8 cellular contexts compared by ENCODE assay signal in genomic region chr22:37562049-37562784, GRCh38. TPM values are rescaled to one million over a fixed set of nuclear protein-coding genes. Genes with fewer than 3 reads are reported as not detected.
DNase-seq lines count a peak whose midpoint lies in the region; ATAC-seq, FAIRE-seq and TF ChIP-seq lines count a peak whose summit lies in the region.

No MANE protein-coding gene starts in this region.

- peak overlapping the region; percentile 69 for H3K18ac ChIP-seq in neuronal stem cell (ENCODE audit: low read length)

- no peak overlapping the region for H3K14ac ChIP-seq in neuronal stem cell (ENCODE audit: low read length)

- no peak overlapping the region for H2BK5ac ChIP-seq in neuronal stem cell (ENCODE audit: low read length)

- no peak for FAIRE-seq in endothelial cell of umbilical vein (lab: Jason Lieb, UNC)

- H3K27ac ChIP-seq in BLaER1 treated with 17β-estradiol and CSF1 and Interleukin-3, amounts not matched to agents 10 nM and 100 nM = peak overlapping the region in 1 of 11 experiments; percentile 49; a peak in 1 of 22 replicates
- no peak overlapping the region for H3K27ac ChIP-seq in OCI-LY7 (ENCODE audit: low read depth, low read length, poor library complexity, severe bottlenecking)
- peak overlapping the region; percentile 99 for H3K27ac ChIP-seq in endothelial cell of umbilical vein (ENCODE audit: insufficient read depth, low read depth, low read length)
- no peak overlapping the region for H3K27ac ChIP-seq in neuronal stem cell (replicated peaks; ENCODE audit: low read length)

- H4K20me1 ChIP-seq in BLaER1 treated with 17β-estradiol and CSF1 and Interleukin-3, amounts not matched to agents 10 nM and 100 nM = peaks cover 0 to 20% (median 10%) of the 10 kb centered on the region in 11 experiments; a peak in 13 of 22 replicates
- H4K20me1 ChIP-seq in OCI-LY7 (ENCODE audit: insufficient read depth, low read length) (no peaks in the 10 kb centered on the region), endothelial cell of umbilical vein (replicated peaks; ENCODE audit: control insufficient read depth, extremely low read depth, insufficient read depth, low read length) (no peaks in the 10 kb centered on the region)

- no CpG with 5 or more reads among the region's 14 CpGs for WGBS in neuronal stem cell (ENCODE audit: extremely low coverage in 2 of 2, insufficient read length in 2 of 2, insufficient replicate concordance in 1 of 2), 2 donors

- peak overlapping the region in 10 of 11 experiments; percentile 88 to 96 (median 91); a peak in 18 of 22 replicates for H3K4me2 ChIP-seq in BLaER1 treated with 17β-estradiol and CSF1 and Interleukin-3, amounts not matched to agents 10 nM and 100 nM
- H3K4me2 ChIP-seq in OCI-LY7 (ENCODE audit: low read length) (no peak overlapping the region), endothelial cell of umbilical vein (ENCODE audit: insufficient read depth, low read length) (peak overlapping the region; percentile 68), neuronal stem cell (ENCODE audit: insufficient read depth, low read length, poor library complexity, severe bottlenecking) (no peak overlapping the region)

- peaks cover 56 to 72% (median 62%) of the 10 kb centered on the region in 11 experiments for H3K27me3 ChIP-seq in BLaER1 treated with 17β-estradiol and CSF1 and Interleukin-3, amounts not matched to agents 10 nM and 100 nM
- H3K27me3 ChIP-seq in endothelial cell of umbilical vein (ENCODE audit: control insufficient read depth in 2 of 2, insufficient read depth in 2 of 2, low read length in 2 of 2) (no peaks in the 10 kb centered on the region), neuronal stem cell (ENCODE audit: control insufficient read depth in 3 of 3, insufficient read depth in 3 of 3, low read depth in 1 of 3, low read length in 3 of 3) (peaks cover 0 to 14% (median 0%) of the 10 kb centered on the region in 3 experiments)

- peak overlapping the region; percentile 27 for H4K91ac ChIP-seq in neuronal stem cell (ENCODE audit: low read depth, low read length, poor library complexity)

- peak overlapping the region; percentile 47 for H3K23ac ChIP-seq in neuronal stem cell (ENCODE audit: low read depth, low read length, poor library complexity)

- H3K4me1 ChIP-seq in BLaER1 treated with 17β-estradiol and CSF1 and Interleukin-3, amounts not matched to agents 10 nM and 100 nM = peaks cover 47 to 69% (median 63%) of the 10 kb centered on the region in 10 experiments
- peaks cover 4% of the 10 kb centered on the region for H3K4me1 ChIP-seq in OCI-LY7 (ENCODE audit: insufficient read depth, low read length, poor library complexity, severe bottlenecking)
- H3K4me1 ChIP-seq in endothelial cell of umbilical vein (ENCODE audit: control insufficient read depth, extremely low read depth, insufficient read depth, low read length) = peaks cover 61% of the 10 kb centered on the region
- H3K4me1 ChIP-seq in neuronal stem cell (ENCODE audit: control insufficient read depth in 2 of 2, insufficient read depth in 1 of 2, low read depth in 1 of 2, low read length in 2 of 2) = peaks cover 16 to 27% of the 10 kb centered on the region in 2 donors

- intact Hi-C loops in OCI-LY7 (cut with micrococcal nuclease; ENCODE audit: unreplicated experiment) = no loop called here
- intact Hi-C loops in endothelial cell of umbilical vein (cut with micrococcal nuclease) = loop anchor here (5.0 kb wide), 2 partner anchors 115 to 190 kb away; partner anchors contain the start of gene LGALS1

- H2BK120ac ChIP-seq in neuronal stem cell (ENCODE audit: low read depth, low read length) = no peak overlapping the region

- no peaks in the 10 kb centered on the region for H3K9me2 ChIP-seq in OCI-LY7 (ENCODE audit: insufficient read depth, low read length)

- no peak overlapping the region for H3K4ac ChIP-seq in neuronal stem cell (ENCODE audit: low read length)

- H3K4me3 ChIP-seq in BLaER1 treated with 17β-estradiol and CSF1 and Interleukin-3, amounts not matched to agents 10 nM and 100 nM = no peak overlapping the region
- H3K4me3 ChIP-seq in OCI-LY7 (ENCODE audit: low read depth, low read length, poor library complexity, severe bottlenecking) (no peak overlapping the region), endothelial cell of umbilical vein (replicated peaks in 1 of 3; ENCODE audit: insufficient read depth in 1 of 3, low read depth in 1 of 3, low read length in 3 of 3) (peak overlapping the region in 2 of 3 experiments; percentile 71 to 74), neuronal stem cell (ENCODE audit: low read length in 2 of 2) (peak overlapping the region in 1 of 2 donors; percentile 86)

- H3K9me3 ChIP-seq in BLaER1 treated with 17β-estradiol and CSF1 and Interleukin-3, amounts not matched to agents 10 nM and 100 nM (replicated peaks in 1 of 11) = no peaks in the 10 kb centered on the region
- H3K9me3 ChIP-seq in OCI-LY7 (ENCODE audit: low read length) = no peaks in the 10 kb centered on the region
- H3K9me3 ChIP-seq in endothelial cell of umbilical vein (replicated peaks; ENCODE audit: control insufficient read depth, insufficient read depth, low read length) = no peaks in the 10 kb centered on the region
- no peaks in the 10 kb centered on the region for H3K9me3 ChIP-seq in neuronal stem cell (replicated peaks in 1 of 2; ENCODE audit: control insufficient read depth in 2 of 2, insufficient read depth in 1 of 2, low read depth in 1 of 2, low read length in 2 of 2)

- DNase-seq in OCI-LY7 (ENCODE audit: low spot score) (no peak), endothelial cell of umbilical vein (ENCODE audit: low read depth, low spot score) (no peak), neuronal stem cell (ENCODE audit: low spot score) (no peak), NCI-H69 (lab: John Stamatoyannopoulos, UW) (no peak), NCI-H2081 (lab: John Stamatoyannopoulos, UW) (no peak), NCI-H774 (lab: John Stamatoyannopoulos, UW) (no peak)

- no peak overlapping the region for H3K9ac ChIP-seq in BLaER1 treated with 17β-estradiol and CSF1 and Interleukin-3, amounts not matched to agents 10 nM and 100 nM
- H3K9ac ChIP-seq in endothelial cell of umbilical vein (replicated peaks; ENCODE audit: extremely low read depth, insufficient read depth, low read length) (peak overlapping the region; percentile 100), neuronal stem cell (ENCODE audit: low read depth, low read length, poor library complexity) (peak overlapping the region; percentile 18)

- CTCF ChIA-PET in OCI-LY7 (lab: Charles Lee; ENCODE audit: unreplicated experiment) (interaction anchor here (0.6 to 1.1 kb wide), 5 partner anchors 13 to 238 kb away, joined by 3 read pairs; no protein-coding TSS in a partner anchor), endothelial cell of umbilical vein (lab: Charles Lee) (interaction anchor here (0.6 to 21.8 kb wide), 16 partner anchors 16 to 90 kb away, joined by 3 to 977 read pairs (median 6); partner anchors contain the start of genes GGA1 and LGALS2)

- H4K8ac ChIP-seq in neuronal stem cell (ENCODE audit: low read depth, low read length) = no peak overlapping the region

- no peak for ATAC-seq in HG03039 (IDR thresholded peaks at IDR 0.05; ENCODE audit: unreplicated experiment)

- dilution Hi-C loops in endothelial cell of umbilical vein (cut with MboI; ENCODE audit: extremely low pct_ligation_motif_present, low sequenced_read_pairs) = no loop called here

- POLR2A ChIA-PET in OCI-LY7 (lab: Charles Lee) (interaction anchor here (1.0 kb wide), 1 partner anchor 20 kb away, joined by 3 read pairs; no protein-coding TSS in a partner anchor), endothelial cell of umbilical vein (lab: Charles Lee) (interaction anchor here (1.2 to 2.3 kb wide), 3 partner anchors 12 to 17 kb away, joined by 4 to 14 read pairs (median 11); no protein-coding TSS in a partner anchor)

- H3K9me1 ChIP-seq in endothelial cell of umbilical vein (replicated peaks; ENCODE audit: control insufficient read depth, extremely low read depth, insufficient read depth, low read length) = no peaks in the 10 kb centered on the region

- no peaks in the 10 kb centered on the region for H3K36me3 ChIP-seq in BLaER1 treated with 17β-estradiol and CSF1 and Interleukin-3, amounts not matched to agents 10 nM and 100 nM
- H3K36me3 ChIP-seq in OCI-LY7 (ENCODE audit: insufficient read depth, low read length) = no peaks in the 10 kb centered on the region
- peaks cover 14 to 16% of the 10 kb centered on the region in 2 experiments for H3K36me3 ChIP-seq in endothelial cell of umbilical vein (ENCODE audit: control insufficient read depth in 2 of 2, extremely low read depth in 1 of 2, insufficient read depth in 2 of 2, low read length in 2 of 2)
- peaks cover 3 to 37% of the 10 kb centered on the region in 2 donors for H3K36me3 ChIP-seq in neuronal stem cell (replicated peaks in 1 of 2; ENCODE audit: control insufficient read depth in 2 of 2, insufficient read depth in 2 of 2, low read length in 2 of 2)

- H3K79me1 ChIP-seq in neuronal stem cell (ENCODE audit: low read depth, low read length) = peaks cover 5% of the 10 kb centered on the region

- TF ChIP-seq POLR2A in endothelial cell of umbilical vein (IDR thresholded peaks at IDR 0.05; ENCODE audit: low read depth, low read length) = no peak

- H2BK12ac ChIP-seq in neuronal stem cell (ENCODE audit: low read length) = peak overlapping the region; percentile 44

- H2BK15ac ChIP-seq in neuronal stem cell (ENCODE audit: low read length) = peak overlapping the region; percentile 42

- peak overlapping the region; percentile 90 for H2AK5ac ChIP-seq in neuronal stem cell (ENCODE audit: low read depth, low read length)

- TF ChIP-seq CTCF in OCI-LY7 (conservative IDR thresholded peaks at IDR 0.05; ENCODE audit: low read length) = peak; percentile 3; the same call in 1 of the 2 replicates
- no peak for TF ChIP-seq CTCF in endothelial cell of umbilical vein (IDR thresholded peaks at IDR 0.05; ENCODE audit: extremely low read depth in 1 of 2, insufficient read depth in 1 of 2, low read depth in 1 of 2, low read length in 2 of 2)

- peak overlapping the region; percentile 43; the same call in 1 of the 2 replicates for H2AFZ ChIP-seq in OCI-LY7 (ENCODE audit: low read length)
- H2AFZ ChIP-seq in endothelial cell of umbilical vein (ENCODE audit: low read depth, low read length) = no peak overlapping the region
- no peak overlapping the region for H2AFZ ChIP-seq in neuronal stem cell (ENCODE audit: low read length)

- BruUV-seq in OCI-LY7 (replicated peaks; lab: Mats Ljungman, UMichigan) = no TSS peak
- BruUV-seq in endothelial cell of umbilical vein (replicated peaks; lab: Mats Ljungman, UMichigan) = no TSS peak

- no peaks in the 10 kb centered on the region for H3K79me2 ChIP-seq in OCI-LY7 (ENCODE audit: insufficient read depth, low read depth, low read length)
- H3K79me2 ChIP-seq in endothelial cell of umbilical vein (ENCODE audit: control insufficient read depth, insufficient read depth, low read length) = peaks cover 65% of the 10 kb centered on the region

RNA-seq across cellular contexts. Expression of gene CDC42EP1, which starts 1.9 kb away (rescaled TPM):
- total RNA-seq in OCI-LY7 (2014; rRNA removed; shearing (Covaris generic)) = not detected in 2 replicates
- total RNA-seq in OCI-LY7 (2022) (not detected in 2 replicates), endothelial cell of umbilical vein (141 and 146 TPM in 2 replicates)
- 82.2 and 100 TPM in 2 replicates for polyA plus RNA-seq in endothelial cell of umbilical vein
- 34.6 and 54.8 TPM in 2 replicates for polyA plus RNA-seq in endothelial cell of umbilical vein (2011; cell fraction: cytosol; rRNA removed)
- polyA plus RNA-seq in endothelial cell of umbilical vein (2011; cell fraction: nucleus; rRNA removed) = 26.2 and 27.8 TPM in 2 replicates
- 55.5 and 78.4 TPM in 2 replicates for polyA plus RNA-seq in endothelial cell of umbilical vein (2012)
- polyA minus RNA-seq in endothelial cell of umbilical vein = 16.9 and 24.9 TPM in 2 replicates
- polyA minus RNA-seq in endothelial cell of umbilical vein (2011; cell fraction: cytosol; rRNA and poly(A)+ RNA removed) = 33.0 TPM
- polyA minus RNA-seq in endothelial cell of umbilical vein (2011; cell fraction: nucleus; rRNA and poly(A)+ RNA removed) = 13.5 and 26.4 TPM in 2 replicates
- polyA plus RNA-seq in neuronal stem cell (2013, experiment 1 of 2) = 16.9 TPM
- polyA plus RNA-seq in neuronal stem cell (2013, experiment 2 of 2) = 16.2 TPM

RNA-seq across cellular contexts. Expression of gene LGALS2, which starts 17.7 kb away (rescaled TPM):
- 0.44 TPM in 1 of 2 replicates, not detected in the other for total RNA-seq in OCI-LY7 (2014; rRNA removed; shearing (Covaris generic))
- total RNA-seq in OCI-LY7 (2022) (0.82 and 0.92 TPM in 2 replicates), endothelial cell of umbilical vein (not detected in 2 replicates)
- polyA plus RNA-seq in endothelial cell of umbilical vein = not detected in 2 replicates
- not detected in 2 replicates for polyA plus RNA-seq in endothelial cell of umbilical vein (2011; cell fraction: cytosol; rRNA removed)
- polyA plus RNA-seq in endothelial cell of umbilical vein (2011; cell fraction: nucleus; rRNA removed) = not detected in 2 replicates
- not detected in 2 replicates for polyA plus RNA-seq in endothelial cell of umbilical vein (2012)
- polyA minus RNA-seq in endothelial cell of umbilical vein = not detected in 2 replicates
- polyA minus RNA-seq in endothelial cell of umbilical vein (2011; cell fraction: cytosol; rRNA and poly(A)+ RNA removed) = not detected
- polyA minus RNA-seq in endothelial cell of umbilical vein (2011; cell fraction: nucleus; rRNA and poly(A)+ RNA removed) = not detected in 2 replicates
- not detected for polyA plus RNA-seq in neuronal stem cell (2013, experiment 1 of 2)
- not detected for polyA plus RNA-seq in neuronal stem cell (2013, experiment 2 of 2)

RNA-seq across cellular contexts. Expression of gene CARD10, which starts 43.0 kb away (rescaled TPM):
- 3.3 and 4.0 TPM in 2 replicates for total RNA-seq in OCI-LY7 (2014; rRNA removed; shearing (Covaris generic))
- total RNA-seq in OCI-LY7 (2022) (2.8 and 3.1 TPM in 2 replicates), endothelial cell of umbilical vein (39.5 and 40.6 TPM in 2 replicates)
- polyA plus RNA-seq in endothelial cell of umbilical vein = 36.1 and 42.0 TPM in 2 replicates
- 21.1 and 28.5 TPM in 2 replicates for polyA plus RNA-seq in endothelial cell of umbilical vein (2011; cell fraction: cytosol; rRNA removed)
- polyA plus RNA-seq in endothelial cell of umbilical vein (2011; cell fraction: nucleus; rRNA removed) = 44.8 and 58.7 TPM in 2 replicates
- polyA plus RNA-seq in endothelial cell of umbilical vein (2012) = 19.0 and 22.9 TPM in 2 replicates
- polyA minus RNA-seq in endothelial cell of umbilical vein = 23.6 and 26.9 TPM in 2 replicates
- polyA minus RNA-seq in endothelial cell of umbilical vein (2011; cell fraction: cytosol; rRNA and poly(A)+ RNA removed) = 12.5 TPM
- polyA minus RNA-seq in endothelial cell of umbilical vein (2011; cell fraction: nucleus; rRNA and poly(A)+ RNA removed) = 12.6 and 21.3 TPM in 2 replicates
- 4.2 TPM for polyA plus RNA-seq in neuronal stem cell (2013, experiment 1 of 2)
- polyA plus RNA-seq in neuronal stem cell (2013, experiment 2 of 2) = 4.3 TPM

RNA-seq across cellular contexts. Expression of gene GGA1, which starts 46.4 kb away (rescaled TPM):
- 119 and 127 TPM in 2 replicates for total RNA-seq in OCI-LY7 (2014; rRNA removed; shearing (Covaris generic))
- 167 and 172 TPM in 2 replicates for total RNA-seq in OCI-LY7 (2022)
- 55.9 and 67.5 TPM in 2 replicates for total RNA-seq in endothelial cell of umbilical vein
- 54.1 and 75.6 TPM in 2 replicates for polyA plus RNA-seq in endothelial cell of umbilical vein
- polyA plus RNA-seq in endothelial cell of umbilical vein (2011; cell fraction: cytosol; rRNA removed) = 21.0 and 32.6 TPM in 2 replicates
- polyA plus RNA-seq in endothelial cell of umbilical vein (2011; cell fraction: nucleus; rRNA removed) = 228 and 233 TPM in 2 replicates
- 33.6 and 34.6 TPM in 2 replicates for polyA plus RNA-seq in endothelial cell of umbilical vein (2012)
- polyA minus RNA-seq in endothelial cell of umbilical vein = 40.4 and 48.0 TPM in 2 replicates
- polyA minus RNA-seq in endothelial cell of umbilical vein (2011; cell fraction: cytosol; rRNA and poly(A)+ RNA removed) = 13.4 TPM
- 47.3 and 65.5 TPM in 2 replicates for polyA minus RNA-seq in endothelial cell of umbilical vein (2011; cell fraction: nucleus; rRNA and poly(A)+ RNA removed)
- polyA plus RNA-seq in neuronal stem cell (2013, experiment 1 of 2) = 32.1 TPM
- 31.4 TPM for polyA plus RNA-seq in neuronal stem cell (2013, experiment 2 of 2)

Comparison
In these comparisons a context has a peak if more than half of its experiments do, and no peak if none do; other contexts are left out.
1. H3K4me2 ChIP-seq: peak in BLaER1 treated with 17β-estradiol and CSF1 and Interleukin-3, amounts not matched to agents 10 nM and 100 nM (10 of 11) and endothelial cell of umbilical vein (single experiment); none in OCI-LY7 (single experiment) and neuronal stem cell (single experiment).
2. H3K4me3 ChIP-seq: peak in endothelial cell of umbilical vein (2 of 3); none in BLaER1 treated with 17β-estradiol and CSF1 and Interleukin-3, amounts not matched to agents 10 nM and 100 nM (0 of 10) and OCI-LY7 (single experiment).
3. H3K9ac ChIP-seq: peak in endothelial cell of umbilical vein (single experiment) and neuronal stem cell (single experiment); none in BLaER1 treated with 17β-estradiol and CSF1 and Interleukin-3, amounts not matched to agents 10 nM and 100 nM (0 of 11).
4. RNA of gene CDC42EP1, which starts 1.9 kb away (total RNA-seq): 141 to 146 TPM in endothelial cell of umbilical vein; not detected in OCI-LY7; every median in the first group is over 100 times any median in the second.